In genomic region chr18:61989138-61989537, GRCh38 we compare ENCODE assay signal across 36 cellular contexts.
DNase-seq lines count a peak whose midpoint lies in the region; ATAC-seq, FAIRE-seq and TF ChIP-seq lines count a peak whose summit lies in the region.
"Had no signal": no experiment of that assay in that cellular context is flagged by ENCODE, and none has a peak within 500 bp of the region (broad histone marks: within the 10 kb centered on the region; RNA-seq: fewer than 3 reads in every experiment).

No MANE protein-coding gene starts in this region.

- no peak overlapping the region for H3K23ac ChIP-seq in IMR-90 (ENCODE audit: low read depth, low read length)

- no peak overlapping the region for H2AK5ac ChIP-seq in IMR-90 (ENCODE audit: low read depth, low read length)

- no peak overlapping the region for H3K56ac ChIP-seq in IMR-90 (ENCODE audit: extremely low read depth, insufficient read depth, low read length)

- H3K27me3 Mint-ChIP-seq in astrocyte (ENCODE audit: low read depth, unreplicated experiment): no peaks in the 10 kb centered on the region
- H3K27me3 Mint-ChIP-seq: CD4-positive, alpha-beta T cell had no signal

- POLR2A ChIA-PET in HepG2 (lab: Yijun Ruan, JAX) (no interaction called here), IMR-90 (lab: Charles Lee; ENCODE audit: unreplicated experiment) (no interaction called here)

- H3K4ac ChIP-seq in IMR-90 (ENCODE audit: low read depth, low read length): no peak overlapping the region

- H3K9me3 Mint-ChIP-seq in astrocyte (ENCODE audit: unreplicated experiment): peaks cover 1% of the 10 kb centered on the region
- H3K9me3 Mint-ChIP-seq: CD4-positive, alpha-beta memory T cell; CD4-positive, alpha-beta T cell; CD8-positive, alpha-beta memory T cell; CD8-positive, alpha-beta T cell had no signal

- no peak overlapping the region for H4K8ac ChIP-seq in IMR-90 (ENCODE audit: low read depth in 2 of 2, low read length in 2 of 2)

- no peak overlapping the region for H3K27ac ChIP-seq in liver (ENCODE audit: low read depth in 1 of 2, low read length in 2 of 2)
- no peak overlapping the region for H3K27ac ChIP-seq in HepG2 (ENCODE audit: extremely low read length, insufficient read depth, low read length)
- no peak overlapping the region for H3K27ac ChIP-seq in IMR-90 (ENCODE audit: insufficient read depth, low read length)
- no peak overlapping the region for H3K27ac ChIP-seq in astrocyte (ENCODE audit: low read depth, low read length)
- H3K27ac ChIP-seq in esophagus squamous epithelium: no peak overlapping the region
- H3K27ac ChIP-seq: 22Rv1; A549; BLaER1; BLaER1 treated with 17β-estradiol and CSF1 and Interleukin-3, amounts not matched to agents 10 nM and 100 nM; C4-2B had no signal

- H3K9me1 ChIP-seq in IMR-90 (ENCODE audit: insufficient read depth, low read length): peaks cover 11% of the 10 kb centered on the region

- no peak overlapping the region for H2AFZ ChIP-seq in HepG2 (ENCODE audit: low read length)
- H2AFZ ChIP-seq in IMR-90 (replicated peaks; ENCODE audit: low read length, poor library complexity): no peak overlapping the region
- H2AFZ ChIP-seq in astrocyte (ENCODE audit: low read depth, low read length): no peak overlapping the region

- FAIRE-seq in HepG2 (lab: Jason Lieb, UNC) (no peak), astrocyte (lab: Jason Lieb, UNC) (peak; percentile 34)
- FAIRE-seq: A204.1, A549 had no signal

- H3K36me3 ChIP-seq in liver (ENCODE audit: control insufficient read depth in 4 of 4, insufficient read depth in 3 of 4, low read depth in 1 of 4, low read length in 3 of 4) (no peaks in the 10 kb centered on the region), HepG2 (replicated peaks in 1 of 2; ENCODE audit: control insufficient read depth in 1 of 2, insufficient read depth in 2 of 2, low read length in 2 of 2) (no peaks in the 10 kb centered on the region), IMR-90 (ENCODE audit: control insufficient read depth, insufficient read depth, low read length) (no peaks in the 10 kb centered on the region), astrocyte (ENCODE audit: insufficient read depth, low read length) (no peaks in the 10 kb centered on the region), esophagus squamous epithelium (no peaks in the 10 kb centered on the region)
- H3K36me3 ChIP-seq: BE2C; BLaER1; BLaER1 treated with 17β-estradiol and CSF1 and Interleukin-3, amounts not matched to agents 10 nM and 100 nM had no signal

- intact Hi-C loops in HepG2 (cut with micrococcal nuclease; ENCODE audit: unreplicated experiment): no loop called here
- intact Hi-C loops in IMR-90 (cut with micrococcal nuclease): no loop called here
- intact Hi-C loops in esophagus squamous epithelium (cut with DNase I): no loop called here

- H2AK9ac ChIP-seq in IMR-90 (replicated peaks; ENCODE audit: low read depth, low read length, poor library complexity): no peak overlapping the region

- H2BK120ac ChIP-seq in IMR-90 (ENCODE audit: low read depth, low read length): no peak overlapping the region

- TF ChIP-seq POLR2A in HepG2 (IDR thresholded peaks at IDR 0.05; ENCODE audit: insufficient read depth in 1 of 2, low read depth in 2 of 2, low read length in 2 of 2) (no peak), IMR-90 (IDR thresholded peaks at IDR 0.05; ENCODE audit: low read depth, low read length) (no peak), esophagus squamous epithelium (IDR thresholded peaks at IDR 0.05) (no peak)

- no peaks in the 10 kb centered on the region for H4K20me1 ChIP-seq in HepG2 (ENCODE audit: insufficient read depth, low read length)
- H4K20me1 ChIP-seq in IMR-90 (ENCODE audit: insufficient read depth, low read length): no peaks in the 10 kb centered on the region
- no peaks in the 10 kb centered on the region for H4K20me1 ChIP-seq in astrocyte (ENCODE audit: insufficient read depth, low read length)
- H4K20me1 ChIP-seq: BLaER1; BLaER1 treated with 17β-estradiol and CSF1 and Interleukin-3, amounts not matched to agents 10 nM and 100 nM had no signal

- TF ChIP-seq RAD21 in liver (IDR thresholded peaks at IDR 0.05) (no peak), HepG2 (CRISPR knock-in tag; IDR thresholded peaks at IDR 0.05) (no peak), IMR-90 (IDR thresholded peaks at IDR 0.05; ENCODE audit: low read length) (no peak)

- no peak for TF ChIP-seq CTCF in liver (IDR thresholded peaks at IDR 0.05; ENCODE audit: low read depth, low read length, missing input control)
- no peak for TF ChIP-seq CTCF in HepG2 (CRISPR knock-in tag; IDR thresholded peaks at IDR 0.05)
- no peak for TF ChIP-seq CTCF in IMR-90 (conservative IDR thresholded peaks at IDR 0.05; ENCODE audit: low read depth, low read length)
- TF ChIP-seq CTCF in astrocyte (IDR thresholded peaks at IDR 0.05; ENCODE audit: insufficient read depth, low read depth, low read length): no peak
- TF ChIP-seq CTCF in esophagus squamous epithelium (IDR thresholded peaks at IDR 0.05): no peak

- H3K4me3 ChIP-seq in liver (ENCODE audit: low read depth in 1 of 3, low read length in 3 of 3): no peak overlapping the region
- no peak overlapping the region for H3K4me3 ChIP-seq in HepG2 (replicated peaks in 1 of 3; ENCODE audit: insufficient read depth in 1 of 3, low read depth in 2 of 3, low read length in 3 of 3)
- H3K4me3 ChIP-seq in IMR-90 (ENCODE audit: insufficient read depth, low read depth, low read length): no peak overlapping the region
- no peak overlapping the region for H3K4me3 ChIP-seq in astrocyte (ENCODE audit: insufficient read depth, low read depth, low read length)
- no peak overlapping the region for H3K4me3 ChIP-seq in esophagus squamous epithelium
- H3K4me3 ChIP-seq: A549; BLaER1; BLaER1 treated with 17β-estradiol and CSF1 and Interleukin-3, amounts not matched to agents 10 nM and 100 nM had no signal

- WGBS in liver: 51% methylated on average over 4 of the region's 4 CpGs
- whole genome bisulfite sequencing in HepG2 (ENCODE audit: low lambda C conversion rate): 37% methylated on average over 4 of the region's 4 CpGs
- WGBS in IMR-90 (ENCODE audit: extremely low coverage in 2 of 2, insufficient read length in 1 of 2), 2 experiments: no CpG with 5 or more reads among the region's 4 CpGs
- WGBS in esophagus squamous epithelium, 2 donors: 83 to 87% methylated on average over 4 of the region's 4 CpGs

- H3K4me2 ChIP-seq in HepG2 (ENCODE audit: low read depth, low read length): no peak overlapping the region
- H3K4me2 ChIP-seq in IMR-90 (ENCODE audit: low read depth, low read length): no peak overlapping the region
- no peak overlapping the region for H3K4me2 ChIP-seq in astrocyte (ENCODE audit: low read length)
- H3K4me2 ChIP-seq: A549; BLaER1; BLaER1 treated with 17β-estradiol and CSF1 and Interleukin-3, amounts not matched to agents 10 nM and 100 nM had no signal

- H4K5ac ChIP-seq in IMR-90 (ENCODE audit: low read depth, low read length): no peak overlapping the region

- no TSS peak for BruUV-seq in HepG2 (replicated peaks; lab: Mats Ljungman, UMichigan)
- BruUV-seq in IMR-90 (replicated peaks; lab: Mats Ljungman, UMichigan): no TSS peak

- no peak for DNase-seq in HepG2 (ENCODE audit: low spot score)
- DNase-seq in IMR-90: no peak
- no peak for DNase-seq in astrocyte (ENCODE audit: low read depth)
- no peak for DNase-seq in left lobe of liver (ENCODE audit: low spot score)
- DNase-seq in esophagus squamous epithelium (lab: John Stamatoyannopoulos, UW): no peak
- DNase-seq in DMS53 treated with DMSO at 0.1 percent for 48 hours (lab: John Stamatoyannopoulos, UW; ENCODE audit: unreplicated experiment): no peak
- DNase-seq: 8988T; ACHN; AML-193; BE2C; C1 segment of cervical spinal cord; Caco-2; Calu3; CD4-positive, alpha-beta memory T cell; CD4-positive, alpha-beta T cell; CD4-positive, CD25-positive, alpha-beta regulatory T cell; CD8-positive, alpha-beta memory T cell; CD8-positive, alpha-beta T cell; COR-L47; DMS 273 treated with DMSO at 0.1 percent for 48 hours; DMS153; DMS53; DMS79; DMS79 treated with DMSO at 0.1 percent for 48 hours; DND-41; EL had no signal

- no peaks in the 10 kb centered on the region for H3K9me3 ChIP-seq in liver (ENCODE audit: control insufficient read depth in 4 of 4, low read length in 3 of 4)
- no peaks in the 10 kb centered on the region for H3K9me3 ChIP-seq in HepG2 (ENCODE audit: low read length)
- H3K9me3 ChIP-seq in IMR-90 (ENCODE audit: control insufficient read depth, insufficient read depth, low read length): no peaks in the 10 kb centered on the region
- no peaks in the 10 kb centered on the region for H3K9me3 ChIP-seq in astrocyte (ENCODE audit: insufficient read depth, low read depth, low read length)
- no peaks in the 10 kb centered on the region for H3K9me3 ChIP-seq in esophagus squamous epithelium
- H3K9me3 ChIP-seq: A549, BE2C, BLaER1, Caco-2 had no signal

- H3K9ac ChIP-seq in liver (ENCODE audit: low read depth in 1 of 2, low read length in 2 of 2): no peak overlapping the region
- no peak overlapping the region for H3K9ac ChIP-seq in HepG2 (ENCODE audit: insufficient read depth, low read depth, low read length)
- no peak overlapping the region for H3K9ac ChIP-seq in IMR-90 (ENCODE audit: low read depth, low read length)
- H3K9ac ChIP-seq in astrocyte (ENCODE audit: low read length): no peak overlapping the region
- H3K9ac ChIP-seq: BLaER1; BLaER1 treated with 17β-estradiol and CSF1 and Interleukin-3, amounts not matched to agents 10 nM and 100 nM had no signal

- peaks cover 0 to 12% (median 2%) of the 10 kb centered on the region in 4 donors for H3K4me1 ChIP-seq in liver (ENCODE audit: control insufficient read depth in 4 of 4, insufficient read depth in 4 of 4, low read length in 3 of 4)
- peaks cover 13% of the 10 kb centered on the region for H3K4me1 ChIP-seq in HepG2 (ENCODE audit: insufficient read depth, low read length)
- H3K4me1 ChIP-seq in IMR-90 (ENCODE audit: control insufficient read depth, insufficient read depth, low read length): peaks cover 25% of the 10 kb centered on the region
- H3K4me1 ChIP-seq in astrocyte (ENCODE audit: insufficient read depth, low read length): peaks cover 29% of the 10 kb centered on the region
- H3K4me1 ChIP-seq in esophagus squamous epithelium: peaks cover 0 to 10% (median 9%) of the 10 kb centered on the region in 3 donors
- H3K4me1 ChIP-seq: A549, BE2C, BLaER1, Caco-2 had no signal

- no peaks in the 10 kb centered on the region for H3K79me1 ChIP-seq in IMR-90 (ENCODE audit: low read depth in 1 of 2, low read length in 2 of 2)

- H3K18ac ChIP-seq in IMR-90 (ENCODE audit: low read depth, low read length): no peak overlapping the region

- no peak overlapping the region for H3K27ac Mint-ChIP-seq in astrocyte (ENCODE audit: unreplicated experiment)
- H3K27ac Mint-ChIP-seq: B cell; CD4-positive, alpha-beta T cell; CD4-positive, CD25-positive, alpha-beta regulatory T cell; CD8-positive, alpha-beta memory T cell; CD8-positive, alpha-beta T cell had no signal

- H3K36me3 Mint-ChIP-seq in astrocyte (ENCODE audit: low read depth, unreplicated experiment): no peaks in the 10 kb centered on the region
- H3K36me3 Mint-ChIP-seq: CD14-positive monocyte; CD4-positive, alpha-beta memory T cell; CD4-positive, CD25-positive, alpha-beta regulatory T cell; CD8-positive, alpha-beta memory T cell; CD8-positive, alpha-beta T cell had no signal

- H3K79me2 ChIP-seq in HepG2 (ENCODE audit: insufficient read depth, low read length) (no peaks in the 10 kb centered on the region), astrocyte (ENCODE audit: insufficient read depth, low read length) (no peaks in the 10 kb centered on the region)

- no peak overlapping the region for H3K4me3 Mint-ChIP-seq in astrocyte (ENCODE audit: unreplicated experiment)
- H3K4me3 Mint-ChIP-seq: B cell; CD14-positive monocyte; CD4-positive, alpha-beta memory T cell; CD4-positive, alpha-beta T cell; CD4-positive, CD25-positive, alpha-beta regulatory T cell; CD8-positive, alpha-beta memory T cell; CD8-positive, alpha-beta T cell had no signal

- CTCF ChIA-PET in HepG2 (lab: Yijun Ruan, JAX; ENCODE audit: low intra/inter-chr PET ratio, low total read pairs): no interaction called here
- CTCF ChIA-PET in IMR-90 (lab: Yijun Ruan, JAX): no interaction called here

- no peak overlapping the region for H2BK15ac ChIP-seq in IMR-90 (ENCODE audit: low read depth, low read length)

- H3K27me3 ChIP-seq in liver (ENCODE audit: control insufficient read depth in 4 of 4, insufficient read depth in 4 of 4, low read length in 3 of 4) (no peaks in the 10 kb centered on the region), HepG2 (ENCODE audit: control insufficient read depth in 1 of 2, insufficient read depth in 2 of 2, low read length in 2 of 2) (no peaks in the 10 kb centered on the region), IMR-90 (ENCODE audit: control insufficient read depth, insufficient read depth, low read length) (no peaks in the 10 kb centered on the region), astrocyte (ENCODE audit: insufficient read depth, low read length) (no peaks in the 10 kb centered on the region), esophagus squamous epithelium (no peaks in the 10 kb centered on the region)
- H3K27me3 ChIP-seq: BE2C, BLaER1 had no signal

- H3K14ac ChIP-seq in IMR-90 (replicated peaks; ENCODE audit: low read depth, low read length): no peak overlapping the region

- dilution Hi-C loops in IMR-90 (cut with HindIII; ENCODE audit: low sequenced_read_pairs, unreplicated experiment): no loop called here

- H3K4me1 Mint-ChIP-seq in astrocyte (ENCODE audit: low read depth, unreplicated experiment): peaks cover 32% of the 10 kb centered on the region
- H3K4me1 Mint-ChIP-seq: B cell; CD4-positive, CD25-positive, alpha-beta regulatory T cell had no signal

- no peak overlapping the region for H2BK5ac ChIP-seq in IMR-90 (ENCODE audit: low read depth, low read length, poor library complexity, severe bottlenecking)

- TF ChIP-seq EP300 in HepG2 (IDR thresholded peaks at IDR 0.05; ENCODE audit: low read depth in 2 of 2, low read length in 2 of 2) (no peak), HepG2 (CRISPR knock-in tag; IDR thresholded peaks at IDR 0.05; ENCODE audit: borderline replicate concordance) (no peak)

- in situ Hi-C loops in HepG2 (cut with HindIII; ENCODE audit: extremely low pct_ligation_motif_present, low pct_unique_long_range_greater_than_20kb) (no loop called here), IMR-90 (cut with MboI; ENCODE audit: low sequenced_read_pairs) (no loop called here)

- no peak overlapping the region for H2BK20ac ChIP-seq in IMR-90 (ENCODE audit: low read depth, low read length)

- H4K91ac ChIP-seq in IMR-90 (ENCODE audit: insufficient read depth, low read depth, low read length): no peak overlapping the region

- ATAC-seq in HepG2 (no peak), IMR-90 (ENCODE audit: low read depth) (no peak), left lobe of liver (peak; percentile 65), HG02588 (IDR thresholded peaks at IDR 0.05; ENCODE audit: unreplicated experiment) (no peak)
- ATAC-seq: A549; CD8-positive, alpha-beta T cell had no signal
